16 cellular contexts compared by ENCODE assay signal in the genomic region with DNA sequence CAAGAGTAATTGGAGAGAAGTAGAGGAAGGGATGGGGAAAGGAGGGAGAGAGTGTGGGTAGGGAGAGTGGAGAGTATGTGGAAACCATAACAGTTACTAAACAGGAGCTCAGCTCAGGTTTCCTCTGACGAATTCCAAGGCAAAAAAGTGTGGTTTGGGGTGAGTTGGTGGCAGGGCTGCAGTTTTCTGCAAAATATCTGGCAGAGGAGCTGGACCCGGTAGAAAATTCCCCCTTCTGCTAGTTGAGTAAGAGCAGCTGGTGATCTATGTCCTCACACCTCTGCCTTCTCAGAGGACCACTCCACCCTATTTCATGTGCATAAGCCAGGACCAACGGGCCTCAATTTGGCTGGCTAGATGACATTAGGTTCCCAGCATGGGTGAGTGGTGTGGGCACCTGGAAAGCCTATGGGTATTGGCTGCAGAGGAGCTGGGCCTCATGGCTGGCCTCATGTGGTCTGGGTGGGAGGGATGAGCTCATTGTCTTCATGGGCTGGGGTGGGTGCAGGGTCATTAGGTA. TPM values are rescaled to one million over a fixed set of nuclear protein-coding genes. Genes with fewer than 3 reads are reported as not detected.
DNase-seq lines count a peak whose midpoint lies in the region; ATAC-seq and TF ChIP-seq lines count a peak whose summit lies in the region.
"Had no signal": no experiment of that assay in that cellular context is flagged by ENCODE, and none has a peak within 500 bp of the region (broad histone marks: within the 10 kb centered on the region; RNA-seq: fewer than 3 reads in every experiment).

No MANE protein-coding gene starts in this region.

- no peak overlapping the region for H2AFZ ChIP-seq in H9 (ENCODE audit: low read length)

- no peaks in the 10 kb centered on the region; a peak in 1 of 5 replicates for H3K9me3 Mint-ChIP-seq in H9
- H3K9me3 Mint-ChIP-seq: CD8-positive, alpha-beta T cell; stimulated activated naive CD8-positive, alpha-beta T cell treated with anti-CD3 and anti-CD28 coated beads, Interleukin-15, Interleukin-2, amounts not matched to agents 100 ng/mL and 50 ng/mL, for 24 hours had no signal

- DNase-seq in H9 (no peak), adipocyte (ENCODE audit: low read depth) (peak; percentile 82), left kidney (ENCODE audit: low read depth, low spot score) (peak; percentile 66), stromal cell of bone marrow (ENCODE audit: low read depth) (peak; percentile 80), LoVo (ENCODE audit: low spot score) (no peak)
- DNase-seq in activated naive CD4-positive, alpha-beta T cell treated with anti-CD3 and anti-CD28 coated beads, Interleukin-2, amount 50 U/mL, for 16 hours, result no peak
- DNase-seq in stimulated activated CD8-positive, alpha-beta memory T cell treated with anti-CD3 and anti-CD28 coated beads, Interleukin-4, amount 100 ng/mL, for 48 hours, result no peak
- DNase-seq: activated CD4-positive, alpha-beta T cell treated with anti-CD3 and anti-CD28 coated beads for 36 hours; CD8-positive, alpha-beta T cell; KG1; NCI-H2029 treated with DMSO at 0.1 percent for 48 hours; stimulated activated CD4-positive, alpha-beta T cell treated with anti-CD3 and anti-CD28 coated beads, Interleukin-4, amount 100 ng/mL, for 24 hours had no signal

- no peak overlapping the region for H3K4me2 ChIP-seq in H9 (ENCODE audit: insufficient read depth, insufficient read length, low read length)

- H2BK20ac ChIP-seq in H9 (ENCODE audit: low read depth, low read length, poor library complexity, severe bottlenecking), result no peak overlapping the region

- no peak overlapping the region for H2BK120ac ChIP-seq in H9 (ENCODE audit: low read depth, low read length, poor library complexity, severe bottlenecking)

- no peak overlapping the region for H2AK5ac ChIP-seq in H9 (ENCODE audit: insufficient read length, low read length)

- peaks cover 6 to 13% (median 6%) of the 10 kb centered on the region in 3 experiments; a peak in 5 of 7 replicates for H3K36me3 Mint-ChIP-seq in H9 (ENCODE audit: insufficient read depth in 1 of 3, low read depth in 3 of 3)
- H3K36me3 Mint-ChIP-seq: CD8-positive, alpha-beta T cell had no signal

- H3K4me3 ChIP-seq in adipocyte (ENCODE audit: low read length), result no peak overlapping the region
- H3K4me3 ChIP-seq: cardiac muscle cell had no signal

- H3K27me3 Mint-ChIP-seq in H9 (ENCODE audit: low read depth), result no peaks in the 10 kb centered on the region

- H3K36me3 ChIP-seq in adipocyte (ENCODE audit: control insufficient read depth, insufficient read depth, low read length, severe bottlenecking), result peaks cover 6% of the 10 kb centered on the region

- no peaks in the 10 kb centered on the region for H3K79me1 ChIP-seq in H9 (ENCODE audit: insufficient read depth, low read depth, low read length, poor library complexity, severe bottlenecking)

- H3K4me3 Mint-ChIP-seq in H9, result no peak overlapping the region
- H3K4me3 Mint-ChIP-seq: activated CD4-positive, alpha-beta T cell treated with anti-CD3 and anti-CD28 coated beads for 36 hours; CD8-positive, alpha-beta T cell; stimulated activated naive CD8-positive, alpha-beta T cell treated with anti-CD3 and anti-CD28 coated beads, Interleukin-15, Interleukin-2, amounts not matched to agents 100 ng/mL and 50 ng/mL, for 24 hours had no signal

- no peak overlapping the region for H3K4ac ChIP-seq in H9 (ENCODE audit: low read depth, low read length)

- WGBS in H9 (ENCODE audit: extremely low coverage, insufficient read length, low lambda C conversion rate), result no CpG with 5 or more reads among the region's 3 CpGs

- no peaks in the 10 kb centered on the region; the same call in 1 of the 2 replicates for H3K79me2 ChIP-seq in H9 (ENCODE audit: insufficient read depth, low read length)

- H3T11ph ChIP-seq in H9 (ENCODE audit: low read length), result no peak overlapping the region

- H3K56ac ChIP-seq in H9 (ENCODE audit: insufficient read length, low read depth, low read length), result no peak overlapping the region

- H2BK12ac ChIP-seq in H9 (ENCODE audit: insufficient read length, low read depth, low read length), result no peak overlapping the region

- H4K91ac ChIP-seq in H9 (ENCODE audit: insufficient read length, low read depth, low read length), result no peak overlapping the region

- H3K23ac ChIP-seq in H9 (ENCODE audit: insufficient read length, low read depth, low read length), result no peak overlapping the region

- no peak overlapping the region for H3K9ac ChIP-seq in H9 (ENCODE audit: extremely low read depth, insufficient read length, low read length)
- no peak overlapping the region for H3K9ac ChIP-seq in adipocyte (ENCODE audit: low read length)

- H3K18ac ChIP-seq in H9 (ENCODE audit: insufficient read length, low read depth, low read length), result peak overlapping the region; percentile 59

- H3K9me3 ChIP-seq in H9 (ENCODE audit: control insufficient read depth, low read depth, low read length) (no peaks in the 10 kb centered on the region), adipocyte (ENCODE audit: control insufficient read depth, low read length) (no peaks in the 10 kb centered on the region)

- H3K4me1 Mint-ChIP-seq in H9, result peaks cover 73 to 74% of the 10 kb centered on the region in 2 experiments

- no peak overlapping the region for H2BK15ac ChIP-seq in H9 (ENCODE audit: low read depth, low read length)

- no peaks in the 10 kb centered on the region for H4K20me1 ChIP-seq in H9 (ENCODE audit: control insufficient read depth, insufficient read depth, insufficient read length)

- no peak for TF ChIP-seq CTCF in H9 (conservative IDR thresholded peaks at IDR 0.05)

- no peak overlapping the region for H2BK5ac ChIP-seq in H9 (ENCODE audit: insufficient read length, low read length)

- H3K4me1 ChIP-seq in H9 (ENCODE audit: insufficient read depth, low read length), result peaks cover 28% of the 10 kb centered on the region
- peaks cover 60% of the 10 kb centered on the region for H3K4me1 ChIP-seq in adipocyte (ENCODE audit: control insufficient read depth, insufficient read depth, low read length)

- 0 out of 2 replicates have a peak overlapping the region, but pooled peaks have one; percentile 3 for H3K14ac ChIP-seq in H9 (ENCODE audit: insufficient read depth, low read length)

- H3K27ac ChIP-seq in H9 (ENCODE audit: insufficient read length, low read depth, low read length), result no peak overlapping the region
- H3K27ac ChIP-seq: cardiac muscle cell had no signal

- H3K27ac Mint-ChIP-seq in H9, result peak overlapping the region in 1 of 3 experiments; percentile 17; a peak in 1 of 7 replicates
- H3K27ac Mint-ChIP-seq: activated CD4-positive, alpha-beta T cell treated with anti-CD3 and anti-CD28 coated beads for 36 hours; CD8-positive, alpha-beta T cell; progenitor cell of endocrine pancreas; stimulated activated naive CD8-positive, alpha-beta T cell treated with anti-CD3 and anti-CD28 coated beads, Interleukin-15, Interleukin-2, amounts not matched to agents 100 ng/mL and 50 ng/mL, for 24 hours had no signal

- no peaks in the 10 kb centered on the region for H3K23me2 ChIP-seq in H9 (ENCODE audit: insufficient read length, low read depth, low read length, poor library complexity, severe bottlenecking)

- no peak overlapping the region for H4K8ac ChIP-seq in H9 (replicated peaks; ENCODE audit: insufficient read length, low read depth, low read length)

- H3K27me3 ChIP-seq in H9 (ENCODE audit: insufficient read depth, low read length) (no peaks in the 10 kb centered on the region), adipocyte (replicated peaks; ENCODE audit: control insufficient read depth, insufficient read depth, low read length) (no peaks in the 10 kb centered on the region)
- H3K27me3 ChIP-seq: cardiac muscle cell had no signal

- ATAC-seq in HG02938 (IDR thresholded peaks at IDR 0.05; ENCODE audit: unreplicated experiment), result no peak
- ATAC-seq: activated CD4-positive, alpha-beta T cell treated with anti-CD3 and anti-CD28 coated beads for 36 hours; CD8-positive, alpha-beta T cell had no signal

- no peak overlapping the region for H4K5ac ChIP-seq in H9 (ENCODE audit: insufficient read length, low read depth, low read length)

RNA-seq across cellular contexts. Expression of a gene that starts 13.2 kb away (rescaled TPM):
- 19.7 and 20.7 TPM in 2 replicates for total RNA-seq in H9 (2021)
- total RNA-seq: CD8-positive, alpha-beta T cell had no signal

Comparison
In these comparisons a context has a peak if more than half of its experiments do, and no peak if none do; other contexts are left out.
1. DNase-seq: peak in adipocyte (single experiment), left kidney (single experiment) and stromal cell of bone marrow (single experiment); none in H9 (single experiment), LoVo (single experiment), activated naive CD4-positive, alpha-beta T cell treated with anti-CD3 and anti-CD28 coated beads, Interleukin-2, amount 50 U/mL, for 16 hours (single experiment) and stimulated activated CD8-positive, alpha-beta memory T cell treated with anti-CD3 and anti-CD28 coated beads, Interleukin-4, amount 100 ng/mL, for 48 hours (single experiment).